Comparison of ENCODE assay signal across 16 cellular contexts in genomic region chr9:122367779-122368460, GRCh38. TPM values are rescaled to one million over a fixed set of nuclear protein-coding genes. Genes with fewer than 3 reads are reported as not detected.
DNase-seq lines count a peak whose midpoint lies in the region; ATAC-seq and TF ChIP-seq lines count a peak whose summit lies in the region.
"Had no signal": no experiment of that assay in that cellular context is flagged by ENCODE, and none has a peak within 500 bp of the region (broad histone marks: within the 10 kb centered on the region; RNA-seq: fewer than 3 reads in every experiment).

No MANE protein-coding gene starts in this region.

- H3K4me3 Mint-ChIP-seq in activated T-cell treated with anti-CD3 and anti-CD28 coated beads, Interleukin-2, amount 50 U/mL, for 72 hours = no peak overlapping the region

- POLR2A ChIA-PET in IMR-90 (lab: Charles Lee; ENCODE audit: unreplicated experiment) = no interaction called here

- no peak overlapping the region for H3K4me2 ChIP-seq in IMR-90 (ENCODE audit: low read depth, low read length)

- no peaks in the 10 kb centered on the region for H4K20me1 ChIP-seq in IMR-90 (ENCODE audit: insufficient read depth, low read length)

- no peaks in the 10 kb centered on the region for H3K36me3 Mint-ChIP-seq in activated T-cell treated with anti-CD3 and anti-CD28 coated beads, Interleukin-2, amount 50 U/mL, for 72 hours (ENCODE audit: insufficient read depth in 2 of 2)

- peaks cover 25 to 26% of the 10 kb centered on the region in 2 experiments; a peak in 3 of 4 replicates for H3K79me1 ChIP-seq in IMR-90 (ENCODE audit: low read depth in 1 of 2, low read length in 2 of 2)

- H3K4me1 ChIP-seq in IMR-90 (ENCODE audit: control insufficient read depth, insufficient read depth, low read length) (peaks cover 39% of the 10 kb centered on the region), RWPE2 (ENCODE audit: insufficient read depth, poor library complexity, severe bottlenecking) (peaks cover 33% of the 10 kb centered on the region), esophagus squamous epithelium (peaks cover 37 to 95% (median 63%) of the 10 kb centered on the region in 3 donors), rectal smooth muscle tissue (ENCODE audit: control insufficient read depth, insufficient read depth, low read length) (peaks cover 13% of the 10 kb centered on the region), body of pancreas (peaks cover 4% of the 10 kb centered on the region)

- CTCF ChIA-PET in IMR-90 (lab: Yijun Ruan, JAX) = interaction anchor here (1.3 kb wide), 1 partner anchor 243 kb away, joined by 4 read pairs; no protein-coding TSS in a partner anchor

- H3K4me1 Mint-ChIP-seq in activated T-cell treated with anti-CD3 and anti-CD28 coated beads, Interleukin-2, amount 50 U/mL, for 72 hours (ENCODE audit: low read depth) = peaks cover 12% of the 10 kb centered on the region

- no peak overlapping the region for H3K27ac Mint-ChIP-seq in activated T-cell treated with anti-CD3 and anti-CD28 coated beads, Interleukin-2, amount 50 U/mL, for 72 hours

- H3K23ac ChIP-seq in IMR-90 (ENCODE audit: low read depth, low read length) = no peak overlapping the region

- no peak overlapping the region for H3K14ac ChIP-seq in IMR-90 (replicated peaks; ENCODE audit: low read depth, low read length)

- H3K27ac ChIP-seq in IMR-90 (ENCODE audit: insufficient read depth, low read length) (no peak overlapping the region), RWPE2 (ENCODE audit: poor library complexity, severe bottlenecking) (peak overlapping the region; percentile 47), esophagus squamous epithelium (peak overlapping the region; percentile 59 to 84 (median 78)), rectal smooth muscle tissue (ENCODE audit: low read depth, low read length) (peak overlapping the region; percentile 80), body of pancreas (no peak overlapping the region)

- H3K27me3 Mint-ChIP-seq in activated T-cell treated with anti-CD3 and anti-CD28 coated beads, Interleukin-2, amount 50 U/mL, for 72 hours (ENCODE audit: low read depth) = peaks cover 33% of the 10 kb centered on the region

- H2AK9ac ChIP-seq in IMR-90 (replicated peaks; ENCODE audit: low read depth, low read length, poor library complexity) = no peak overlapping the region

- H3K36me3 ChIP-seq in IMR-90 (ENCODE audit: control insufficient read depth, insufficient read depth, low read length) (peaks cover 2% of the 10 kb centered on the region; the same call in 1 of the 2 replicates), RWPE2 (ENCODE audit: low read depth) (no peaks in the 10 kb centered on the region), esophagus squamous epithelium (no peaks in the 10 kb centered on the region), rectal smooth muscle tissue (ENCODE audit: control insufficient read depth, insufficient read depth, low read length) (no peaks in the 10 kb centered on the region), body of pancreas (replicated peaks in 1 of 2; ENCODE audit: insufficient read depth in 1 of 2, low read depth in 2 of 2) (no peaks in the 10 kb centered on the region)

- TF ChIP-seq POLR2A in IMR-90 (IDR thresholded peaks at IDR 0.05; ENCODE audit: low read depth, low read length) (no peak), esophagus squamous epithelium (IDR thresholded peaks at IDR 0.05) (no peak), body of pancreas (IDR thresholded peaks at IDR 0.05) (no peak)

- H3K27me3 ChIP-seq in IMR-90 (ENCODE audit: control insufficient read depth, insufficient read depth, low read length) (no peaks in the 10 kb centered on the region), RWPE2 (ENCODE audit: insufficient read depth, poor library complexity, severe bottlenecking) (no peaks in the 10 kb centered on the region), esophagus squamous epithelium (no peaks in the 10 kb centered on the region), rectal smooth muscle tissue (ENCODE audit: control insufficient read depth, insufficient read depth, low read length) (peaks cover 2% of the 10 kb centered on the region), body of pancreas (no peaks in the 10 kb centered on the region)

- H3K9me3 Mint-ChIP-seq in activated T-cell treated with anti-CD3 and anti-CD28 coated beads, Interleukin-2, amount 50 U/mL, for 72 hours = no peaks in the 10 kb centered on the region

- dilution Hi-C loops in IMR-90 (cut with HindIII; ENCODE audit: low sequenced_read_pairs, unreplicated experiment) = no loop called here

- H2BK20ac ChIP-seq in IMR-90 (ENCODE audit: low read depth, low read length) = no peak overlapping the region; the same call in 1 of the 2 replicates

- H3K9ac ChIP-seq in IMR-90 (ENCODE audit: low read depth, low read length) = no peak overlapping the region
- H3K9ac ChIP-seq in rectal smooth muscle tissue (ENCODE audit: low read length) = no peak overlapping the region

- no peak overlapping the region for H4K8ac ChIP-seq in IMR-90 (ENCODE audit: low read depth in 2 of 2, low read length in 2 of 2)

- H4K5ac ChIP-seq in IMR-90 (ENCODE audit: low read depth, low read length) = no peak overlapping the region

- DNase-seq in IMR-90 = no peak
- DNase-seq in RWPE2 (ENCODE audit: low spot score) = peak; percentile 95
- DNase-seq in esophagus squamous epithelium (lab: John Stamatoyannopoulos, UW) = no peak
- no peak for DNase-seq in body of pancreas
- DNase-seq in activated T-cell treated with anti-CD3 and anti-CD28 coated beads, Interleukin-2, amount 50 U/mL, for 72 hours = no peak
- no peak for DNase-seq in activated naive CD4-positive, alpha-beta T cell treated with Interleukin-2 at 50 U/mL for 16 hours
- no peak for DNase-seq in inferior parietal cortex (ENCODE audit: extremely low spot score)
- DNase-seq: DND-41, H7, NCI-H1105 treated with DMSO at 0.1 percent for 48 hours, NCI-H1694, NCI-H2081 treated with DMSO at 0.1 percent for 48 hours, NCI-H446 treated with DMSO at 0.1 percent for 48 hours, OCI-M1 had no signal

- H2BK5ac ChIP-seq in IMR-90 (ENCODE audit: low read depth, low read length, poor library complexity, severe bottlenecking) = no peak overlapping the region

- H3K9me3 ChIP-seq in IMR-90 (ENCODE audit: control insufficient read depth, insufficient read depth, low read length) (no peaks in the 10 kb centered on the region), RWPE2 (ENCODE audit: severe bottlenecking) (no peaks in the 10 kb centered on the region), esophagus squamous epithelium (no peaks in the 10 kb centered on the region), body of pancreas (no peaks in the 10 kb centered on the region)

- no CpG with 5 or more reads among the region's 6 CpGs for WGBS in IMR-90 (ENCODE audit: extremely low coverage in 2 of 2, insufficient read length in 1 of 2), 2 experiments
- WGBS in esophagus squamous epithelium, 2 donors = 53 to 75% methylated on average over 5 to 6 of the region's 6 CpGs
- 85 to 88% methylated on average over 6 of the region's 6 CpGs for WGBS in body of pancreas, 2 donors

- no TSS peak for BruUV-seq in IMR-90 (replicated peaks; lab: Mats Ljungman, UMichigan)

- intact Hi-C loops in IMR-90 (cut with micrococcal nuclease) = no loop called here
- intact Hi-C loops in esophagus squamous epithelium (cut with DNase I) = no loop called here
- intact Hi-C loops in body of pancreas (cut with DNase I) = no loop called here

- H3K18ac ChIP-seq in IMR-90 (ENCODE audit: low read depth, low read length) = no peak overlapping the region

- peak overlapping the region; percentile 60 for H2BK120ac ChIP-seq in IMR-90 (ENCODE audit: low read depth, low read length)

- H2AK5ac ChIP-seq in IMR-90 (ENCODE audit: low read depth, low read length) = peak overlapping the region; percentile 79

- H3K4ac ChIP-seq in IMR-90 (ENCODE audit: low read depth, low read length) = no peak overlapping the region; the same call in 1 of the 2 replicates

- ATAC-seq in IMR-90 (ENCODE audit: low read depth) = no peak
- ATAC-seq in RWPE2 (ENCODE audit: low read depth) = peak; percentile 91
- ATAC-seq in body of pancreas = no peak
- ATAC-seq in activated T-cell treated with anti-CD3 and anti-CD28 coated beads, Interleukin-2, amount 50 U/mL, for 72 hours (replicated peaks in 1 of 2) = no peak

- peak overlapping the region; percentile 57; the same call in 1 of the 3 replicates for H2BK15ac ChIP-seq in IMR-90 (ENCODE audit: low read depth, low read length)

- no peak for TF ChIP-seq RAD21 in IMR-90 (IDR thresholded peaks at IDR 0.05; ENCODE audit: low read length)

- H3K4me3 ChIP-seq in IMR-90 (ENCODE audit: insufficient read depth, low read depth, low read length) (no peak overlapping the region), RWPE2 (ENCODE audit: severe bottlenecking) (no peak overlapping the region), esophagus squamous epithelium (no peak overlapping the region), rectal smooth muscle tissue (ENCODE audit: low read length) (no peak overlapping the region), body of pancreas (no peak overlapping the region)

- H3K9me1 ChIP-seq in IMR-90 (ENCODE audit: insufficient read depth, low read length) = peaks cover 33% of the 10 kb centered on the region

- no peak for TF ChIP-seq CTCF in IMR-90 (conservative IDR thresholded peaks at IDR 0.05; ENCODE audit: low read depth, low read length)
- TF ChIP-seq CTCF in RWPE2 (IDR thresholded peaks at IDR 0.05; ENCODE audit: poor library complexity, severe bottlenecking) = no peak
- no peak for TF ChIP-seq CTCF in esophagus squamous epithelium (IDR thresholded peaks at IDR 0.05)
- TF ChIP-seq CTCF in body of pancreas (IDR thresholded peaks at IDR 0.05) = no peak

- H3K56ac ChIP-seq in IMR-90 (ENCODE audit: extremely low read depth, insufficient read depth, low read length) = no peak overlapping the region

- H2AFZ ChIP-seq in IMR-90 (replicated peaks; ENCODE audit: low read length, poor library complexity) = no peak overlapping the region

- H4K91ac ChIP-seq in IMR-90 (ENCODE audit: insufficient read depth, low read depth, low read length) = 0 out of 2 replicates have a peak overlapping the region, but pooled peaks have one; percentile 39

- in situ Hi-C loops in IMR-90 (cut with MboI; ENCODE audit: low sequenced_read_pairs) = no loop called here

RNA-seq across cellular contexts. Expression of gene PTGS1, which starts 2.9 kb away (rescaled TPM):
- total RNA-seq in IMR-90 (2012; rRNA removed) (21.1 and 24.7 TPM in 2 replicates), esophagus squamous epithelium (10 to 100 TPM; 15.6 to 36.1 (median 30.3) TPM), body of pancreas (1 to 10 TPM; 2.1 to 3.0 TPM)
- 33.9 and 38.3 TPM in 2 replicates for polyA plus RNA-seq in IMR-90 (2012; rRNA removed)
- 32.1 and 51.8 TPM in 2 replicates for polyA plus RNA-seq in IMR-90 (2012; cell fraction: cytosol; rRNA removed)
- 40.2 and 55.2 TPM in 2 replicates for polyA plus RNA-seq in IMR-90 (2012; cell fraction: nucleus; rRNA removed; ENCODE audit: low replicate concordance)
- total RNA-seq in activated T-cell treated with anti-CD3 and anti-CD28 coated beads, Interleukin-2, amount 50 U/mL, for 72 hours = under 1 TPM; 0.17 to 0.58 TPM
- total RNA-seq: A673 had no signal

Comparison
In these comparisons a context has a peak if more than half of its experiments do, and no peak if none do; other contexts are left out.
1. H3K27ac ChIP-seq: peak in RWPE2 (single experiment), esophagus squamous epithelium (4 of 4) and rectal smooth muscle tissue (single experiment); none in IMR-90 (single experiment) and body of pancreas (0 of 4).